Comparison of ENCODE assay signal across 14 cellular contexts in genomic region chr15:62138124-62138523, GRCh38. TPM values are rescaled to one million over a fixed set of nuclear protein-coding genes. Genes with fewer than 3 reads are reported as not detected.
A peak's percentile ranks its signal among the peaks of the same experiment; 100 is the strongest.
DNase-seq lines count a peak whose midpoint lies in the region; ATAC-seq and FAIRE-seq lines count a peak whose summit lies in the region.
"Had no signal": no experiment of that assay in that cellular context is flagged by ENCODE, and none has a peak within 500 bp of the region (broad histone marks: within the 10 kb centered on the region; RNA-seq: fewer than 3 reads in every experiment).

No MANE protein-coding gene starts in this region.

- H2BK15ac ChIP-seq in mesendoderm (replicated peaks; ENCODE audit: low read depth): no peak overlapping the region

- no peak overlapping the region for H3K18ac ChIP-seq in mesendoderm (ENCODE audit: low read length)

- H3K4me3 ChIP-seq in mesendoderm (ENCODE audit: low read length): no peak overlapping the region
- H3K4me3 ChIP-seq: lung had no signal

- peaks cover 3% of the 10 kb centered on the region for H3K27me3 Mint-ChIP-seq in activated CD4-positive, alpha-beta memory T cell treated with anti-CD3 and anti-CD28 coated beads, Interleukin-2, amount 10 ng/mL, durations not matched to agents 7 days and 5 days

- peaks cover 13% of the 10 kb centered on the region for H3K4me1 Mint-ChIP-seq in activated CD4-positive, alpha-beta memory T cell treated with anti-CD3 and anti-CD28 coated beads, Interleukin-2, amount 10 ng/mL, durations not matched to agents 7 days and 5 days

- no peaks in the 10 kb centered on the region for H3K79me2 ChIP-seq in mesendoderm (ENCODE audit: control insufficient read depth, insufficient read depth, low read length)

- no peaks in the 10 kb centered on the region for H3K9me3 Mint-ChIP-seq in activated CD4-positive, alpha-beta memory T cell treated with anti-CD3 and anti-CD28 coated beads, Interleukin-2, amount 10 ng/mL, durations not matched to agents 7 days and 5 days

- POLR2A ChIA-PET in activated CD4-positive, alpha-beta memory T cell treated with anti-CD3 and anti-CD28 coated beads, Interleukin-2, amount 10 ng/mL, durations not matched to agents 7 days and 5 days (lab: Charles Lee): no interaction called here

- no peaks in the 10 kb centered on the region for H3K79me1 ChIP-seq in mesendoderm (ENCODE audit: low read length)

- H2BK120ac ChIP-seq in mesendoderm (ENCODE audit: low read depth, low read length): no peak overlapping the region

- H3K36me3 ChIP-seq in mesendoderm (ENCODE audit: control insufficient read depth, insufficient read depth, low read length): no peaks in the 10 kb centered on the region

- DNase-seq in COLO829 (ENCODE audit: low spot score) (peak; percentile 35), RCC 7860 (ENCODE audit: low spot score) (peak; percentile 47), dermis blood vessel endothelial cell (peak; percentile 97), myocyte (ENCODE audit: low read depth) (peak; percentile 52), SW 1271 (lab: John Stamatoyannopoulos, UW) (no peak), mesendoderm (no peak)
- no peak for DNase-seq in activated CD4-positive, alpha-beta memory T cell treated with anti-CD3 and anti-CD28 coated beads, Interleukin-2, amount 10 ng/mL, durations not matched to agents 7 days and 5 days
- DNase-seq: activated effector memory CD4-positive, alpha-beta T cell treated with anti-CD3 and anti-CD28 coated beads, Interleukin-2, amount 50 U/mL, for 16 hours; AML-193; KG1; NCI-H2029 treated with DMSO at 0.1 percent for 48 hours had no signal

- H3K56ac ChIP-seq in mesendoderm (ENCODE audit: low read length): no peak overlapping the region

- no peak overlapping the region for H3K4me3 Mint-ChIP-seq in activated CD4-positive, alpha-beta memory T cell treated with anti-CD3 and anti-CD28 coated beads, Interleukin-2, amount 10 ng/mL, durations not matched to agents 7 days and 5 days

- no peak for ATAC-seq in GM18511 (IDR thresholded peaks at IDR 0.05; ENCODE audit: unreplicated experiment)

- H3K27ac ChIP-seq in mesendoderm (ENCODE audit: low read depth, low read length): no peak overlapping the region

- H3K27me3 ChIP-seq in mesendoderm (ENCODE audit: insufficient read depth, low read length, poor library complexity): no peaks in the 10 kb centered on the region

- no peak overlapping the region for H4K8ac ChIP-seq in mesendoderm (ENCODE audit: low read depth, low read length)

- H3K4me1 ChIP-seq in mesendoderm (ENCODE audit: control insufficient read depth, low read depth, low read length): no peaks in the 10 kb centered on the region

- peak; percentile 4 for FAIRE-seq in RCC 7860 (lab: Jason Lieb, UNC)

- no peak overlapping the region for H3K4ac ChIP-seq in mesendoderm (ENCODE audit: low read depth, low read length)

- H3K4me2 ChIP-seq in mesendoderm (ENCODE audit: low read length): no peak overlapping the region

- no peak overlapping the region for H4K5ac ChIP-seq in mesendoderm (ENCODE audit: low read length)

- no peak overlapping the region for H3K27ac Mint-ChIP-seq in activated CD4-positive, alpha-beta memory T cell treated with anti-CD3 and anti-CD28 coated beads, Interleukin-2, amount 10 ng/mL, durations not matched to agents 7 days and 5 days

- WGBS in mesendoderm (ENCODE audit: extremely low coverage, insufficient coverage, low lambda C conversion rate): no CpG with 5 or more reads among the region's 5 CpGs

- H2BK5ac ChIP-seq in mesendoderm (ENCODE audit: low read length): no peak overlapping the region

- no peaks in the 10 kb centered on the region for H3K36me3 Mint-ChIP-seq in activated CD4-positive, alpha-beta memory T cell treated with anti-CD3 and anti-CD28 coated beads, Interleukin-2, amount 10 ng/mL, durations not matched to agents 7 days and 5 days (ENCODE audit: low read depth)

- H2AK5ac ChIP-seq in mesendoderm (ENCODE audit: low read length): no peak overlapping the region

- CTCF ChIA-PET in activated CD4-positive, alpha-beta memory T cell treated with anti-CD3 and anti-CD28 coated beads, Interleukin-2, amount 10 ng/mL, durations not matched to agents 7 days and 5 days (lab: Charles Lee): no interaction called here

- no peak overlapping the region for H3K23ac ChIP-seq in mesendoderm (ENCODE audit: low read length)

- no peak overlapping the region for H3K9ac ChIP-seq in mesendoderm (ENCODE audit: low read length)

RNA-seq across cellular contexts. Expression of gene C2CD4B, which starts 27.0 kb away (rescaled TPM):
- total RNA-seq in dermis blood vessel endothelial cell (34.9 and 96.0 TPM in 2 replicates), myocyte (not detected in 2 replicates)
- not detected for polyA plus RNA-seq in myocyte (2012)
- total RNA-seq in activated CD4-positive, alpha-beta memory T cell treated with anti-CD3 and anti-CD28 coated beads, Interleukin-2, amount 10 ng/mL, durations not matched to agents 7 days and 5 days: under 1 TPM; 0.23 to 0.40 TPM
- polyA plus RNA-seq in mesendoderm (2013, experiment 1 of 2): 0.42 TPM
- 0.29 TPM for polyA plus RNA-seq in mesendoderm (2013, experiment 2 of 2)
- total RNA-seq: osteocyte had no signal

Comparison
In these comparisons a context has a peak if more than half of its experiments do, and no peak if none do; other contexts are left out.
1. DNase-seq: peak in COLO829 (single experiment), RCC 7860 (single experiment), dermis blood vessel endothelial cell (single experiment) and myocyte (single experiment); none in activated CD4-positive, alpha-beta memory T cell treated with anti-CD3 and anti-CD28 coated beads, Interleukin-2, amount 10 ng/mL, durations not matched to agents 7 days and 5 days (single experiment), SW 1271 (0 of 2) and mesendoderm (single experiment).
2. RNA of gene C2CD4B, which starts 27.0 kb away (total RNA-seq): 34.9 to 96.0 TPM in dermis blood vessel endothelial cell; 0.23 to 0.40 TPM in activated CD4-positive, alpha-beta memory T cell treated with anti-CD3 and anti-CD28 coated beads, Interleukin-2, amount 10 ng/mL, durations not matched to agents 7 days and 5 days and not detected in myocyte; every median in the first group is over 10 times any median in the second.